In genomic region chr22:46541536-46541935, GRCh38 we compare ENCODE assay signal across 9 cellular contexts. TPM values are rescaled to one million over a fixed set of nuclear protein-coding genes. Genes with fewer than 3 reads are reported as not detected.
DNase-seq lines count a peak whose midpoint lies in the region; ATAC-seq, FAIRE-seq and TF ChIP-seq lines count a peak whose summit lies in the region.
"Had no signal": no experiment of that assay in that cellular context is flagged by ENCODE, and none has a peak within 500 bp of the region (broad histone marks: within the 10 kb centered on the region; RNA-seq: fewer than 3 reads in every experiment).

No MANE protein-coding gene starts in this region.

- H4K20me1 ChIP-seq in KMS-11 (ENCODE audit: insufficient read depth) = no peaks in the 10 kb centered on the region
- H4K20me1 ChIP-seq in keratinocyte (ENCODE audit: control insufficient read depth, extremely low read depth, insufficient read depth, low read length) = no peaks in the 10 kb centered on the region

- H3K4me3 ChIP-seq in KMS-11 (IDR thresholded peaks at IDR 0.05; ENCODE audit: insufficient read depth, low read depth, low read length) = no peak overlapping the region
- H3K4me3 ChIP-seq in RWPE2 (ENCODE audit: severe bottlenecking) = no peak overlapping the region
- H3K4me3 ChIP-seq in keratinocyte (ENCODE audit: control insufficient read depth in 2 of 3, extremely low read depth in 1 of 3, insufficient read depth in 2 of 3, low read depth in 1 of 3, low read length in 3 of 3) = no peak overlapping the region
- no peak overlapping the region for H3K4me3 ChIP-seq in upper lobe of left lung

- H3K9me3 ChIP-seq in RWPE2 (ENCODE audit: severe bottlenecking) (no peaks in the 10 kb centered on the region), keratinocyte (ENCODE audit: control insufficient read depth, low read depth, low read length) (no peaks in the 10 kb centered on the region), upper lobe of left lung (no peaks in the 10 kb centered on the region)

- H3K27ac ChIP-seq in KMS-11 (no peak overlapping the region), RWPE2 (ENCODE audit: poor library complexity, severe bottlenecking) (peak overlapping the region; percentile 45), keratinocyte (ENCODE audit: control insufficient read depth, insufficient read depth, low read length) (peak overlapping the region; percentile 45), upper lobe of left lung (peak overlapping the region; percentile 6 to 84 (median 36))

- TF ChIP-seq EP300 in upper lobe of left lung (IDR thresholded peaks at IDR 0.05) = no peak

- no peak for FAIRE-seq in keratinocyte (lab: Jason Lieb, UNC)
- FAIRE-seq: HTR-8/SVneo had no signal

- TF ChIP-seq CTCF in KMS-11 (conservative IDR thresholded peaks at IDR 0.05; ENCODE audit: low read depth, low read length) (no peak), RWPE2 (IDR thresholded peaks at IDR 0.05; ENCODE audit: poor library complexity, severe bottlenecking) (no peak), keratinocyte (optimal IDR thresholded peaks at IDR 0.05 in 1 of 3, IDR thresholded peaks at IDR 0.05 in 1 of 3, conservative IDR thresholded peaks at IDR 0.05 in 1 of 3; ENCODE audit: extremely low read depth in 1 of 3, insufficient read depth in 2 of 3, low read length in 3 of 3) (no peak), upper lobe of left lung (IDR thresholded peaks at IDR 0.05) (no peak)

- H3K9me1 ChIP-seq in keratinocyte (ENCODE audit: control insufficient read depth, extremely low read depth, insufficient read depth, low read length) = no peaks in the 10 kb centered on the region

- H3K27me3 ChIP-seq in KMS-11 (ENCODE audit: insufficient read depth, low read depth) (peaks cover 2% of the 10 kb centered on the region; the same call in 1 of the 2 replicates), RWPE2 (ENCODE audit: insufficient read depth, poor library complexity, severe bottlenecking) (no peaks in the 10 kb centered on the region), keratinocyte (ENCODE audit: control insufficient read depth, extremely low read depth, insufficient read depth, low read length) (no peaks in the 10 kb centered on the region), upper lobe of left lung (peaks cover 0 to 26% (median 6%) of the 10 kb centered on the region in 4 donors)

- H3K9ac ChIP-seq in KMS-11 (no peak overlapping the region), keratinocyte (ENCODE audit: control insufficient read depth, extremely low read depth, insufficient read depth, low read length) (peak overlapping the region; percentile 5)

- 67 to 77% methylated on average over 7 of the region's 7 CpGs for WGBS in upper lobe of left lung, 2 donors

- H3K36me3 ChIP-seq in KMS-11 (ENCODE audit: insufficient read depth) (no peaks in the 10 kb centered on the region), RWPE2 (ENCODE audit: low read depth) (no peaks in the 10 kb centered on the region), keratinocyte (ENCODE audit: control insufficient read depth in 2 of 2, extremely low read depth in 1 of 2, insufficient read depth in 2 of 2, low read length in 2 of 2) (peaks cover 0 to 2% of the 10 kb centered on the region in 2 experiments), upper lobe of left lung (no peaks in the 10 kb centered on the region)

- no peak overlapping the region for H3K4me2 ChIP-seq in KMS-11
- H3K4me2 ChIP-seq in keratinocyte (ENCODE audit: control insufficient read depth, extremely low read depth, insufficient read depth, low read depth, low read length) = peak overlapping the region; percentile 42

- DNase-seq in RWPE2 (ENCODE audit: low spot score) (no peak), keratinocyte (ENCODE audit: low read depth, low spot score) (no peak), upper lobe of left lung (no peak), germinal center (ENCODE audit: low spot score) (no peak), LoVo (ENCODE audit: low spot score) (no peak), iPS-NIHi7 (ENCODE audit: extremely low spot score) (no peak)
- DNase-seq: NCI-H2081 treated with DMSO at 0.1 percent for 48 hours had no signal

- H2AFZ ChIP-seq in KMS-11 (ENCODE audit: low read depth) (peak overlapping the region; percentile 53; the same call in 1 of the 2 replicates), keratinocyte (ENCODE audit: control insufficient read depth, low read length) (no peak overlapping the region)

- dilution Hi-C loops in keratinocyte (cut with MboI; ENCODE audit: extremely low pct_ligation_motif_present, low sequenced_read_pairs) = no loop called here

- TF ChIP-seq POLR2A in upper lobe of left lung (IDR thresholded peaks at IDR 0.05) = no peak

- H3K4me1 ChIP-seq in KMS-11 (ENCODE audit: low read depth, poor library complexity, severe bottlenecking) = peaks cover 6% of the 10 kb centered on the region
- peaks cover 13% of the 10 kb centered on the region for H3K4me1 ChIP-seq in RWPE2 (ENCODE audit: insufficient read depth, poor library complexity, severe bottlenecking)
- peaks cover 30% of the 10 kb centered on the region for H3K4me1 ChIP-seq in keratinocyte (ENCODE audit: control insufficient read depth, extremely low read depth, insufficient read depth, low read length)
- H3K4me1 ChIP-seq in upper lobe of left lung = peaks cover 27 to 63% (median 49%) of the 10 kb centered on the region in 4 donors

- H3K79me2 ChIP-seq in KMS-11 (ENCODE audit: insufficient read depth, low read depth) (no peaks in the 10 kb centered on the region), keratinocyte (ENCODE audit: control insufficient read depth, insufficient read depth, low read length) (no peaks in the 10 kb centered on the region)

- ATAC-seq in RWPE2 (ENCODE audit: low read depth) (no peak), upper lobe of left lung (ENCODE audit: low FRiP score in 2 of 2) (no peak)

RNA-seq across cellular contexts. Expression of gene CELSR1, which starts 4.1 kb away (rescaled TPM):
- polyA plus RNA-seq in keratinocyte = 16.1 to 23.2 TPM (median 20.6 TPM) in 3 replicates
- polyA plus RNA-seq in keratinocyte (2011; ENCODE audit: low read depth) = 6.0 TPM
- polyA plus RNA-seq in keratinocyte (2011; cell fraction: cytosol; rRNA removed) = 8.0 and 10.0 TPM in 2 replicates
- polyA plus RNA-seq in keratinocyte (2011; cell fraction: nucleus; rRNA removed) = 99.8 and 117 TPM in 2 replicates
- polyA plus RNA-seq in keratinocyte (2012; ENCODE audit: low replicate concordance) = 24.8 and 29.0 TPM in 2 replicates
- 61.3 to 154 TPM (median 62.8 TPM) in 3 replicates for polyA minus RNA-seq in keratinocyte
- 39.1 TPM for polyA minus RNA-seq in keratinocyte (2011; cell fraction: cytosol; rRNA and poly(A)+ RNA removed)
- polyA minus RNA-seq in keratinocyte (2011; cell fraction: nucleus; rRNA and poly(A)+ RNA removed) = 182 and 191 TPM in 2 replicates
- 100 to 1,000 TPM in 2 of 6 donors, 10 to 100 TPM in 4; 45.1 to 145 (median 80.1) TPM for total RNA-seq in upper lobe of left lung
